In the genomic region with DNA sequence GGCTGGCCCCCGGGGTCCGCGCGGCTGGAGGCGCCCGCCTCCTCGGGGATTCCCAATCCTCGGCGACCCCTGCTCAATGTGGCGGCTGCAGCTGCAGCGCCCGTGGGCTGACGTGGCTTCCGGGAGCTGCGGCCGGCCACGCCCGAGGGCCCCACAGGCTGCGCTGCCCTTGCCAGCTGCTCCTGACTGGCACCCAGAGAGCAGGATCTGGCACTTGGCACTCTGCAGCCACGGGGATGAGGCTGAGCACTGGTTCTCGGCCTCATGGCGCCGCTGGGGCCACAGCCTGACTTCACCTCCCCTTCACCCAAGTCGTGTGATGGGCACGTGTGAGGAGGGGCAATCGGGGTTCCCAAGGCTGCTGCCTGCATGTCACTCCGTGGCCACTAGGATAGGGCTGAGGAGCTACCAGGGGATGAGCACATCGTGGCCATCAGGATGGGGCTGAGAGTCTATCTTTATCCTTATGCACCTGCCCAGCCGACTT, we compare ENCODE assay signal across 21 cellular contexts.
A peak's percentile ranks its signal among the peaks of the same experiment; 100 is the strongest.
DNase-seq lines count a peak whose midpoint lies in the region; ATAC-seq and TF ChIP-seq lines count a peak whose summit lies in the region.
"Had no signal": no experiment of that assay in that cellular context is flagged by ENCODE, and none has a peak within 500 bp of the region (broad histone marks: within the 10 kb centered on the region; RNA-seq: fewer than 3 reads in every experiment).

No MANE protein-coding gene starts in this region.

- no peaks in the 10 kb centered on the region for H4K20me1 ChIP-seq in SK-N-SH (ENCODE audit: insufficient read depth)

- H3K27me3 ChIP-seq in SK-N-SH (ENCODE audit: insufficient read depth) (no peaks in the 10 kb centered on the region), tibial artery (no peaks in the 10 kb centered on the region)
- H3K27me3 ChIP-seq: cardiac muscle cell had no signal

- H3K9me2 ChIP-seq in SK-N-SH = no peaks in the 10 kb centered on the region

- TF ChIP-seq EP300 in SK-N-SH (IDR thresholded peaks at IDR 0.05; ENCODE audit: borderline replicate concordance in 1 of 2, low read depth in 1 of 2, low read length in 1 of 2) = no peak

- WGBS in SK-N-SH (ENCODE audit: low lambda C conversion rate) = 17% methylated on average over 4 of the region's 29 CpGs

- peak overlapping the region in 1 of 2 experiments; percentile 9; a peak in 1 of 4 replicates for H3K4me3 ChIP-seq in SK-N-SH (ENCODE audit: low read depth in 2 of 2, low read length in 1 of 2)
- H3K4me3 ChIP-seq in coronary artery = peak overlapping the region; percentile 50
- peak overlapping the region; percentile 31 to 40 for H3K4me3 ChIP-seq in tibial artery
- H3K4me3 ChIP-seq: cardiac muscle cell, prostate gland had no signal

- POLR2A ChIA-PET in SK-N-SH (lab: Yijun Ruan, JAX) = no interaction called here

- no peaks in the 10 kb centered on the region for H3K9me3 ChIP-seq in SK-N-SH
- no peaks in the 10 kb centered on the region for H3K9me3 ChIP-seq in tibial artery
- H3K9me3 ChIP-seq: heart left ventricle, prostate gland had no signal

- H2AFZ ChIP-seq in SK-N-SH (ENCODE audit: low read depth) = no peak overlapping the region

- intact Hi-C loops in tibial artery (cut with DNase I; ENCODE audit: low total_unique reads) = no loop called here

- no peaks in the 10 kb centered on the region for H3K79me2 ChIP-seq in SK-N-SH (ENCODE audit: insufficient read depth)

- no peak overlapping the region for H3K4me2 ChIP-seq in SK-N-SH

- no peak overlapping the region for H3K9ac ChIP-seq in SK-N-SH

- no peak for ATAC-seq in SK-N-SH treated with all-trans-retinoic acid at 6 μM for 48 hours
- ATAC-seq: heart left ventricle, natural killer cell, Right ventricle myocardium inferior had no signal

- H3K36me3 ChIP-seq in SK-N-SH (replicated peaks in 1 of 2; ENCODE audit: control insufficient read depth in 1 of 2, insufficient read depth in 2 of 2, low read length in 1 of 2) = no peaks in the 10 kb centered on the region
- H3K36me3 ChIP-seq in tibial artery = no peaks in the 10 kb centered on the region
- H3K36me3 ChIP-seq: cardiac muscle cell, heart left ventricle, prostate gland, WERI-Rb-1 had no signal

- H3F3A ChIP-seq in SK-N-SH (replicated peaks; ENCODE audit: insufficient read depth) = no peaks in the 10 kb centered on the region

- H3K4me1 ChIP-seq in SK-N-SH (ENCODE audit: control insufficient read depth in 1 of 2, insufficient read depth in 2 of 2, low read depth in 1 of 2, low read length in 1 of 2) (no peaks in the 10 kb centered on the region; a peak in 1 of 4 replicates), tibial artery (peaks cover 0 to 8% (median 0%) of the 10 kb centered on the region in 4 donors)
- H3K4me1 ChIP-seq: prostate gland had no signal

- CTCF ChIA-PET in SK-N-SH (lab: Yijun Ruan, JAX) = no interaction called here

- DNase-seq in SK-N-SH (peak; percentile 49), coronary artery (ENCODE audit: low spot score) (no peak), myocyte (ENCODE audit: low read depth) (peak; percentile 16), tibial artery (no peak), C1 segment of cervical spinal cord (lab: John Stamatoyannopoulos, UW) (no peak), NK-92 (lab: John Stamatoyannopoulos, UW; ENCODE audit: unreplicated experiment) (no peak), NCI-H187 (lab: John Stamatoyannopoulos, UW) (no peak)
- DNase-seq: 8988T; CD4-positive, alpha-beta T cell; DMS79; GOT3; heart left ventricle; KG1; natural killer cell; NCI-H1105; NCI-H524 treated with DMSO at 0.1 percent for 48 hours; WERI-Rb-1 had no signal

- TF ChIP-seq CTCF in SK-N-SH (IDR thresholded peaks at IDR 0.05) = no peak
- no peak for TF ChIP-seq CTCF in coronary artery (IDR thresholded peaks at IDR 0.05)
- TF ChIP-seq CTCF in tibial artery (IDR thresholded peaks at IDR 0.05) = no peak

- TF ChIP-seq RAD21 in SK-N-SH (IDR thresholded peaks at IDR 0.05; ENCODE audit: low read length) = no peak

- H3K27ac ChIP-seq in SK-N-SH (ENCODE audit: low read depth in 2 of 2, low read length in 1 of 2) = no peak overlapping the region
- no peak overlapping the region for H3K27ac ChIP-seq in coronary artery
- H3K27ac ChIP-seq in tibial artery = no peak overlapping the region
- H3K27ac ChIP-seq: cardiac muscle cell, heart left ventricle, prostate gland, WERI-Rb-1 had no signal

TF ChIP-seq in SK-N-SH, 30 proteins besides CTCF, POLR2A, EP300 and RAD21:
- TF ChIP-seq NRF1 (IDR thresholded peaks at IDR 0.05; ENCODE audit: low read depth, low read length) (no peak), GABPA (IDR thresholded peaks at IDR 0.05; ENCODE audit: low read depth) (no peak), SMC3 (IDR thresholded peaks at IDR 0.05; ENCODE audit: low read depth, low read length) (no peak), SIN3A (IDR thresholded peaks at IDR 0.05; ENCODE audit: borderline replicate concordance, low read depth, low read length) (no peak)
- TF ChIP-seq, protein P1, sequence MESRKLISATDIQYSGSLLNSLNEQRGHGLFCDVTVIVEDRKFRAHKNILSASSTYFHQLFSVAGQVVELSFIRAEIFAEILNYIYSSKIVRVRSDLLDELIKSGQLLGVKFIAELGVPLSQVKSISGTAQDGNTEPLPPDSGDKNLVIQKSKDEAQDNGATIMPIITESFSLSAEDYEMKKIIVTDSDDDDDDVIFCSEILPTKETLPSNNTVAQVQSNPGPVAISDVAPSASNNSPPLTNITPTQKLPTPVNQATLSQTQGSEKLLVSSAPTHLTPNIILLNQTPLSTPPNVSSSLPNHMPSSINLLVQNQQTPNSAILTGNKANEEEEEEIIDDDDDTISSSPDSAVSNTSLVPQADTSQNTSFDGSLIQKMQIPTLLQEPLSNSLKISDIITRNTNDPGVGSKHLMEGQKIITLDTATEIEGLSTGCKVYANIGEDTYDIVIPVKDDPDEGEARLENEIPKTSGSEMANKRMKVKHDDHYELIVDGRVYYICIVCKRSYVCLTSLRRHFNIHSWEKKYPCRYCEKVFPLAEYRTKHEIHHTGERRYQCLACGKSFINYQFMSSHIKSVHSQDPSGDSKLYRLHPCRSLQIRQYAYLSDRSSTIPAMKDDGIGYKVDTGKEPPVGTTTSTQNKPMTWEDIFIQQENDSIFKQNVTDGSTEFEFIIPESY (IDR thresholded peaks at IDR 0.05; ENCODE audit: borderline replicate concordance, low read depth) = no peak
- TF ChIP-seq, protein P2, sequence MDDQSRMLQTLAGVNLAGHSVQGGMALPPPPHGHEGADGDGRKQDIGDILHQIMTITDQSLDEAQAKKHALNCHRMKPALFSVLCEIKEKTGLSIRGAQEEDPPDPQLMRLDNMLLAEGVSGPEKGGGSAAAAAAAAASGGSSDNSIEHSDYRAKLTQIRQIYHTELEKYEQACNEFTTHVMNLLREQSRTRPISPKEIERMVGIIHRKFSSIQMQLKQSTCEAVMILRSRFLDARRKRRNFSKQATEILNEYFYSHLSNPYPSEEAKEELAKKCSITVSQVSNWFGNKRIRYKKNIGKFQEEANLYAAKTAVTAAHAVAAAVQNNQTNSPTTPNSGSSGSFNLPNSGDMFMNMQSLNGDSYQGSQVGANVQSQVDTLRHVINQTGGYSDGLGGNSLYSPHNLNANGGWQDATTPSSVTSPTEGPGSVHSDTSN (IDR thresholded peaks at IDR 0.05) = no peak
TF ChIP-seq in SK-N-SH: peak in this region for 0.

TF ChIP-seq in SK-N-SH treated with all-trans-retinoic acid at 6 μM for 48 hours, 23 proteins besides CTCF, POLR2A, EP300 and RAD21 (continues in another document):
- no peak for TF ChIP-seq CREB5 (CRISPR knock-in tag; IDR thresholded peaks at IDR 0.05; ENCODE audit: low read depth)
- no peak for TF ChIP-seq ZNF8 (CRISPR knock-in tag; IDR thresholded peaks at IDR 0.05)
- TF ChIP-seq CSDC2 (CRISPR knock-in tag; IDR thresholded peaks at IDR 0.05) = no peak
- TF ChIP-seq ARNTL (CRISPR knock-in tag; IDR thresholded peaks at IDR 0.05; ENCODE audit: borderline replicate concordance, low read depth) = no peak
- TF ChIP-seq CSRNP3 (CRISPR knock-in tag; IDR thresholded peaks at IDR 0.05) = no peak
- no peak for TF ChIP-seq TOX (CRISPR knock-in tag; IDR thresholded peaks at IDR 0.05; ENCODE audit: borderline replicate concordance)
- TF ChIP-seq PPARA (CRISPR knock-in tag; IDR thresholded peaks at IDR 0.05; ENCODE audit: borderline replicate concordance) = no peak
- no peak for TF ChIP-seq ZNF70 (CRISPR knock-in tag; IDR thresholded peaks at IDR 0.05)
- no peak for TF ChIP-seq TCF4 (CRISPR knock-in tag; IDR thresholded peaks at IDR 0.05; ENCODE audit: borderline replicate concordance)

Comparison
In these comparisons a context has a peak if more than half of its experiments do, and no peak if none do; other contexts are left out.
1. DNase-seq: peak in SK-N-SH (single experiment) and myocyte (single experiment); none in coronary artery (single experiment), tibial artery (0 of 2), C1 segment of cervical spinal cord (0 of 14), NK-92 (single experiment) and NCI-H187 (0 of 2).